In the genomic region with DNA sequence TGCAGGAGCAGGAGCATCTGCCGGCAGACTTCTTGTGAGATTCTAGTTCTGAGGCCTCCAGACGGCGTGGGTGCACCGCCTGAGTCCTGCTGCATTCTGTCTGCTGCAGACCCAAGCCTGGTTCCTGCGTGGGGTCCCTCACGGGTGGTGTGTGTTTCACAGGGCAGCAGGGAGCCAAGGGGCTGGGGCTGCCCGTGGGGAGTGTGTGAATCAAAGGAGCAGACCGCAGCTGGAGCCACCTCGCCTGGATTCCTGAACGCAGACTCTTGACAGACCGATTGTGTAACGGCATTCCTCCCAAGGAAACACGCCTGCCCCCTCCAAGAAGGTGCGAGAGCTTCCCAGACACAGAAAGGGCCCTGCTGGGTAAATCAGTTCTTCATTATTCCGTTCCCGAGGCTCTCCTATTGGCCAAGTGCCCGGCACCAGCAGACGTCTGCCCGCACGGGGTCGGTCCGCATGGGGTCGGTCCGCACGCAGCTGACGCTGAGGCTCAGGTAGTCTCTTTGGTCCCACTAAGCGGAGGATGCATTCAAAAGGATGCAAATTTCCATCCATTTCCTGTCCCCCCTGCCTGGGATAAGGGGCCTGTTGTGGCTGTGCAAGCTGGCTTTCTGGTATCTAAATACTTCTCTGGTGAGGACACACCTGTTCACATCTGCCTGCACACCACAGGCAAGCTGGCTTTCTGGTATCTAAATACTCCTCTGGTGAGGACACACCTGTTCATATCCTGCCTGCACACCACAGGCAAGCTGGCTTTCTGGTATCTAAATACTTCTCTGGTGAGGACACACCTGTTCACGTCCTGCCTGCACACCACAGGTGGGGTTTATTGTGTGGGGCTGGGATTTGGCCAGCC, we compare ENCODE assay signal across 17 cellular contexts. TPM values are rescaled to one million over a fixed set of nuclear protein-coding genes. Genes with fewer than 3 reads are reported as not detected.
A peak's percentile ranks its signal among the peaks of the same experiment; 100 is the strongest.
DNase-seq lines count a peak whose midpoint lies in the region; ATAC-seq and TF ChIP-seq lines count a peak whose summit lies in the region.
"Had no signal": no experiment of that assay in that cellular context is flagged by ENCODE, and none has a peak within 500 bp of the region (broad histone marks: within the 10 kb centered on the region; RNA-seq: fewer than 3 reads in every experiment).

No MANE protein-coding gene starts in this region.

- ATAC-seq in Right ventricle myocardium inferior, result no peak
- ATAC-seq: activated CD8-positive, alpha-beta T cell treated with anti-CD3 and anti-CD28 coated beads, Interleukin-2, amount 10 ng/mL, durations not matched to agents 7 days and 5 days; activated naive CD4-positive, alpha-beta T cell treated with anti-CD3 and anti-CD28 coated beads, Interleukin-2, amount 50 U/mL, for 72 hours had no signal

- peak overlapping the region; percentile 9 for H3K18ac ChIP-seq in neuronal stem cell (ENCODE audit: low read length)

- H3K27ac ChIP-seq in neuronal stem cell (replicated peaks; ENCODE audit: low read length), result no peak overlapping the region
- H3K27ac ChIP-seq: C4-2B, heart left ventricle, spleen had no signal

- no peak overlapping the region for H3K23ac ChIP-seq in neuronal stem cell (ENCODE audit: low read depth, low read length, poor library complexity)

- H3K4me1 Mint-ChIP-seq in Caco-2 (ENCODE audit: low read depth, unreplicated experiment), result peaks cover 21% of the 10 kb centered on the region

- H3K79me1 ChIP-seq in neuronal stem cell (ENCODE audit: low read depth, low read length), result no peaks in the 10 kb centered on the region

- CTCF ChIA-PET in Caco-2 (lab: Charles Lee), result interaction anchor here (0.6 to 2.0 kb wide), 6 partner anchors 9 to 127 kb away, joined by 3 to 9 read pairs (median 3); no protein-coding TSS in a partner anchor

- no TSS peak for BruUV-seq in Caco-2 (replicated peaks; lab: Mats Ljungman, UMichigan)

- H3K9me3 Mint-ChIP-seq in Caco-2 (ENCODE audit: unreplicated experiment), result peaks cover 9% of the 10 kb centered on the region

- H3K4me1 ChIP-seq in Caco-2, result peaks cover 9% of the 10 kb centered on the region
- peaks cover 11% of the 10 kb centered on the region for H3K4me1 ChIP-seq in NT2/D1 (ENCODE audit: insufficient read depth, insufficient read length)
- H3K4me1 ChIP-seq in neuronal stem cell (ENCODE audit: control insufficient read depth in 2 of 2, insufficient read depth in 1 of 2, low read depth in 1 of 2, low read length in 2 of 2), result peaks cover 0 to 6% of the 10 kb centered on the region in 2 donors

- H2AFZ ChIP-seq in neuronal stem cell (ENCODE audit: low read length), result peak overlapping the region; percentile 36

- H2BK15ac ChIP-seq in neuronal stem cell (ENCODE audit: low read length), result no peak overlapping the region

- H3K27me3 Mint-ChIP-seq in Caco-2 (ENCODE audit: insufficient read depth, unreplicated experiment), result no peaks in the 10 kb centered on the region

- H4K8ac ChIP-seq in neuronal stem cell (ENCODE audit: low read depth, low read length), result no peak overlapping the region

- intact Hi-C loops in Caco-2 (cut with micrococcal nuclease; ENCODE audit: unreplicated experiment), result no loop called here
- intact Hi-C loops in Right ventricle myocardium inferior (cut with DNase I), result loop anchor here (1.0 to 10.0 kb wide), 2 partner anchors 24 to 105 kb away; no protein-coding TSS in a partner anchor

- no peak overlapping the region for H3K4ac ChIP-seq in neuronal stem cell (ENCODE audit: low read length)

- H3K27me3 ChIP-seq in Caco-2 (replicated peaks; ENCODE audit: control insufficient read depth, insufficient read depth, low read length) (no peaks in the 10 kb centered on the region), NT2/D1 (ENCODE audit: insufficient read depth, insufficient read length) (peaks cover 25% of the 10 kb centered on the region), neuronal stem cell (ENCODE audit: control insufficient read depth in 3 of 3, insufficient read depth in 3 of 3, low read depth in 1 of 3, low read length in 3 of 3) (peaks cover 0 to 17% (median 0%) of the 10 kb centered on the region in 3 experiments)
- H3K27me3 ChIP-seq: heart left ventricle had no signal

- no peak overlapping the region for H4K91ac ChIP-seq in neuronal stem cell (ENCODE audit: low read depth, low read length, poor library complexity)

- H3K9ac ChIP-seq in NT2/D1 (ENCODE audit: insufficient read length, low read depth) (peak overlapping the region; percentile 51), neuronal stem cell (ENCODE audit: low read depth, low read length, poor library complexity) (no peak overlapping the region)

- H3K14ac ChIP-seq in neuronal stem cell (ENCODE audit: low read length), result no peak overlapping the region

- POLR2A ChIA-PET in Caco-2 (lab: Charles Lee), result no interaction called here

- H2BK120ac ChIP-seq in neuronal stem cell (ENCODE audit: low read depth, low read length), result no peak overlapping the region

- H3K36me3 Mint-ChIP-seq in Caco-2 (ENCODE audit: insufficient read depth, unreplicated experiment), result no peaks in the 10 kb centered on the region

- H3K36me3 ChIP-seq in Caco-2 (ENCODE audit: control insufficient read depth, insufficient read depth, low read length), result no peaks in the 10 kb centered on the region
- H3K36me3 ChIP-seq in NT2/D1 (ENCODE audit: insufficient read depth, insufficient read length, low read length), result no peaks in the 10 kb centered on the region
- H3K36me3 ChIP-seq in neuronal stem cell (replicated peaks in 1 of 2; ENCODE audit: control insufficient read depth in 2 of 2, insufficient read depth in 2 of 2, low read length in 2 of 2), result no peaks in the 10 kb centered on the region
- H3K36me3 ChIP-seq: heart left ventricle, spleen had no signal

- H2AK5ac ChIP-seq in neuronal stem cell (ENCODE audit: low read depth, low read length), result no peak overlapping the region

- no peak overlapping the region for H3K4me3 Mint-ChIP-seq in Caco-2 (ENCODE audit: unreplicated experiment)
- H3K4me3 Mint-ChIP-seq: activated CD8-positive, alpha-beta T cell treated with anti-CD3 and anti-CD28 coated beads, Interleukin-2, amount 10 ng/mL, durations not matched to agents 7 days and 5 days had no signal

- H3K27ac Mint-ChIP-seq in Caco-2 (ENCODE audit: unreplicated experiment), result peak overlapping the region; percentile 33
- H3K27ac Mint-ChIP-seq: activated CD8-positive, alpha-beta T cell treated with anti-CD3 and anti-CD28 coated beads, Interleukin-2, amount 10 ng/mL, durations not matched to agents 7 days and 5 days had no signal

- H2BK5ac ChIP-seq in neuronal stem cell (ENCODE audit: low read length), result no peak overlapping the region

- H2BK12ac ChIP-seq in neuronal stem cell (ENCODE audit: low read length), result no peak overlapping the region

- WGBS in neuronal stem cell (ENCODE audit: extremely low coverage in 2 of 2, insufficient read length in 2 of 2, insufficient replicate concordance in 1 of 2), 2 donors, result no CpG with 5 or more reads among the region's 28 CpGs

- H3K4me3 ChIP-seq in Caco-2 (ENCODE audit: low read depth, low read length), result no peak overlapping the region
- H3K4me3 ChIP-seq in NT2/D1 (ENCODE audit: insufficient read length, low read depth), result no peak overlapping the region
- no peak overlapping the region for H3K4me3 ChIP-seq in foreskin fibroblast (ENCODE audit: low read depth in 1 of 2, low read length in 2 of 2)
- H3K4me3 ChIP-seq in neuronal stem cell (ENCODE audit: low read length in 2 of 2), result no peak overlapping the region
- H3K4me3 ChIP-seq: heart left ventricle, spleen had no signal

- H3K9me3 ChIP-seq in Caco-2 (peaks cover 8% of the 10 kb centered on the region), NT2/D1 (ENCODE audit: insufficient read depth, low read length) (peaks cover 21% of the 10 kb centered on the region), neuronal stem cell (replicated peaks in 1 of 2; ENCODE audit: control insufficient read depth in 2 of 2, insufficient read depth in 1 of 2, low read depth in 1 of 2, low read length in 2 of 2) (peaks cover 5 to 6% of the 10 kb centered on the region in 2 donors)

- no peak overlapping the region for H3K4me2 ChIP-seq in neuronal stem cell (ENCODE audit: insufficient read depth, low read length, poor library complexity, severe bottlenecking)

- peak; percentile 64 to 70 for DNase-seq in Caco-2
- DNase-seq in NT2/D1 (ENCODE audit: low read depth, low spot score), result peak; percentile 59
- peak; percentile 16 to 30 for DNase-seq in foreskin fibroblast
- no peak for DNase-seq in neuronal stem cell (ENCODE audit: low spot score)
- DNase-seq in Right ventricle myocardium inferior (ENCODE audit: missing footprints), result no peak
- DNase-seq in activated effector memory CD4-positive, alpha-beta T cell treated with anti-CD3 and anti-CD28 coated beads, Interleukin-2, amount 50 U/mL, for 16 hours, result no peak
- no peak for DNase-seq in putamen (ENCODE audit: low spot score)
- no peak for DNase-seq in NCI-H1694 (lab: John Stamatoyannopoulos, UW)
- DNase-seq: activated CD8-positive, alpha-beta T cell treated with anti-CD3 and anti-CD28 coated beads, Interleukin-2, amount 10 ng/mL, durations not matched to agents 7 days and 5 days; effector CD4-positive, alpha-beta T cell; KG1; OCI-M1; spleen had no signal

- TF ChIP-seq CTCF in Caco-2 (IDR thresholded peaks at IDR 0.05; ENCODE audit: insufficient read depth in 1 of 2, low read depth in 1 of 2, low read length in 1 of 2, severe bottlenecking in 1 of 2, unreplicated experiment in 1 of 2) (no peak), foreskin fibroblast (IDR thresholded peaks at IDR 0.05; ENCODE audit: low read depth, low read length) (no peak)

RNA-seq across cellular contexts. Expression of gene MYEOV, which starts 44.1 kb away (rescaled TPM):
- total RNA-seq in Caco-2 (2022) (0.52 TPM in 1 of 2 replicates, not detected in the other), Right ventricle myocardium inferior (not detected)
- 0.08 TPM for polyA plus RNA-seq in neuronal stem cell (2013, experiment 1 of 2)
- 0.26 TPM for polyA plus RNA-seq in neuronal stem cell (2013, experiment 2 of 2)
- total RNA-seq: activated CD8-positive, alpha-beta T cell treated with anti-CD3 and anti-CD28 coated beads, Interleukin-2, amount 10 ng/mL, durations not matched to agents 7 days and 5 days; activated naive CD4-positive, alpha-beta T cell treated with anti-CD3 and anti-CD28 coated beads, Interleukin-2, amount 50 U/mL, for 72 hours; T-helper 2 cell treated with Interferon-gamma antibody and Interleukin-4, amounts not matched to agents 100 ng/mL and 5 ng/mL, for 36 hours had no signal

Comparison
In these comparisons a context has a peak if more than half of its experiments do, and no peak if none do; other contexts are left out.
1. DNase-seq: peak in Caco-2 (2 of 2), NT2/D1 (single experiment) and foreskin fibroblast (2 of 2); none in neuronal stem cell (single experiment), Right ventricle myocardium inferior (single experiment), activated effector memory CD4-positive, alpha-beta T cell treated with anti-CD3 and anti-CD28 coated beads, Interleukin-2, amount 50 U/mL, for 16 hours (single experiment), putamen (single experiment) and NCI-H1694 (single experiment).